16 cellular contexts compared by ENCODE assay signal in the genomic region with DNA sequence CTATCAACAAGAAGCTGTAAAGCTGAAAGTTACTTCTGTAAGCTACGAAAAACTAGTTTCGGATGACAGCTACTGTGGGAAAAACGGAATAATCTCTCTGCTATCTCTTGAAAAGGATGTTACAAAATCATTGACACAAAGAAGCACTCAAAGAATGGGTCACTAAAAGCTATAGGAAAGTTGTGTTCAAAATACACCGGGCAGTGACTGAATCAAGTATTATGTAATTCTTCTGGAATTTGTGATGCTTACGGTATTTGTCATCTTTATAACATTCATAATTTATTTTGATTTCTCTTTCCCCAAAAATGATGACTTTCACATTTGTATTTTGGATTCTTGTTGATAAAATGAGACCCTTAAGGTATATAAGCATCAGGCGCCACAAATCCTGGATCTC.
DNase-seq lines count a peak whose midpoint lies in the region; ATAC-seq and TF ChIP-seq lines count a peak whose summit lies in the region.
"Had no signal": no experiment of that assay in that cellular context is flagged by ENCODE, and none has a peak within 500 bp of the region (broad histone marks: within the 10 kb centered on the region; RNA-seq: fewer than 3 reads in every experiment).

No MANE protein-coding gene starts in this region.

- H3K27ac Mint-ChIP-seq in natural killer cell treated with Interleukin-12 subunit alpha and Interleukin-12 subunit beta and Interleukin-15 and Interleukin-18, amount 100 ng/mL, for 72 hours = peak overlapping the region; percentile 23 to 65
- H3K27ac Mint-ChIP-seq in natural killer cell = no peak overlapping the region
- H3K27ac Mint-ChIP-seq: activated CD8-positive, alpha-beta T cell treated with anti-CD3 and anti-CD28 coated beads, Interleukin-2, amount 10 ng/mL, durations not matched to agents 7 days and 5 days; neural progenitor cell had no signal

- peaks cover 44 to 49% of the 10 kb centered on the region in 2 donors for H3K4me1 Mint-ChIP-seq in natural killer cell treated with Interleukin-12 subunit alpha and Interleukin-12 subunit beta and Interleukin-15 and Interleukin-18, amount 100 ng/mL, for 72 hours (ENCODE audit: low read depth in 2 of 2)
- H3K4me1 Mint-ChIP-seq in natural killer cell = peaks cover 19 to 22% of the 10 kb centered on the region in 2 donors

- H3K4me3 Mint-ChIP-seq in natural killer cell treated with Interleukin-12 subunit alpha and Interleukin-12 subunit beta and Interleukin-15 and Interleukin-18, amount 100 ng/mL, for 72 hours = no peak overlapping the region
- no peak overlapping the region for H3K4me3 Mint-ChIP-seq in natural killer cell
- H3K4me3 Mint-ChIP-seq: activated CD8-positive, alpha-beta T cell treated with anti-CD3 and anti-CD28 coated beads, Interleukin-2, amount 10 ng/mL, durations not matched to agents 7 days and 5 days; neural progenitor cell had no signal

- no peaks in the 10 kb centered on the region for H3K36me3 Mint-ChIP-seq in natural killer cell treated with Interleukin-12 subunit alpha and Interleukin-12 subunit beta and Interleukin-15 and Interleukin-18, amount 100 ng/mL, for 72 hours
- no peaks in the 10 kb centered on the region for H3K36me3 Mint-ChIP-seq in natural killer cell
- H3K36me3 Mint-ChIP-seq: neural progenitor cell had no signal

- no peaks in the 10 kb centered on the region for H3K9me3 Mint-ChIP-seq in natural killer cell treated with Interleukin-12 subunit alpha and Interleukin-12 subunit beta and Interleukin-15 and Interleukin-18, amount 100 ng/mL, for 72 hours
- H3K9me3 Mint-ChIP-seq in natural killer cell = no peaks in the 10 kb centered on the region
- H3K9me3 Mint-ChIP-seq: neural progenitor cell had no signal

- DNase-seq in natural killer cell treated with Interleukin-12 subunit alpha and Interleukin-12 subunit beta and Interleukin-15 and Interleukin-18, amount 100 ng/mL, for 72 hours (ENCODE audit: low spot score) = no peak
- DNase-seq in natural killer cell (no peak), astrocyte of the hippocampus (ENCODE audit: low read depth, low spot score) (peak; percentile 33), glomerular visceral epithelial cell (ENCODE audit: extremely low spot score) (peak; percentile 36), AG08396 (ENCODE audit: low spot score) (no peak), SHP77 treated with DMSO at 0.1 percent for 48 hours (lab: John Stamatoyannopoulos, UW) (no peak), COLO829 (ENCODE audit: low spot score) (no peak)
- DNase-seq: activated CD8-positive, alpha-beta T cell treated with anti-CD3 and anti-CD28 coated beads, Interleukin-2, amount 10 ng/mL, durations not matched to agents 7 days and 5 days; activated gamma-delta T cell treated with Interleukin-2 at 50 U/mL for 16 hours; lower lobe of right lung; NCI-H1417; NCI-H526 treated with DMSO at 0.1 percent for 48 hours; sigmoid colon had no signal

- no peak for ATAC-seq in natural killer cell treated with Interleukin-12 subunit alpha and Interleukin-12 subunit beta and Interleukin-15 and Interleukin-18, amount 100 ng/mL, for 72 hours
- ATAC-seq in natural killer cell (no peak), GM18519 (IDR thresholded peaks at IDR 0.05; ENCODE audit: low FRiP score, unreplicated experiment) (no peak)
- ATAC-seq: activated CD8-positive, alpha-beta T cell treated with anti-CD3 and anti-CD28 coated beads, Interleukin-2, amount 10 ng/mL, durations not matched to agents 7 days and 5 days; lower lobe of right lung; Right ventricle myocardium inferior had no signal

- TF ChIP-seq CTCF in natural killer cell (IDR thresholded peaks at IDR 0.05) = no peak

- H3K27me3 Mint-ChIP-seq in natural killer cell treated with Interleukin-12 subunit alpha and Interleukin-12 subunit beta and Interleukin-15 and Interleukin-18, amount 100 ng/mL, for 72 hours = no peaks in the 10 kb centered on the region
- no peaks in the 10 kb centered on the region for H3K27me3 Mint-ChIP-seq in natural killer cell (ENCODE audit: low read depth in 2 of 2)

- intact Hi-C loops in natural killer cell (cut with micrococcal nuclease) = no loop called here

Comparison
In these comparisons a context has a peak if more than half of its experiments do, and no peak if none do; other contexts are left out.
1. H3K27ac Mint-ChIP-seq: peak in natural killer cell treated with Interleukin-12 subunit alpha and Interleukin-12 subunit beta and Interleukin-15 and Interleukin-18, amount 100 ng/mL, for 72 hours (2 of 2); none in natural killer cell (0 of 2).
2. DNase-seq: peak in astrocyte of the hippocampus (single experiment) and glomerular visceral epithelial cell (single experiment); none in natural killer cell treated with Interleukin-12 subunit alpha and Interleukin-12 subunit beta and Interleukin-15 and Interleukin-18, amount 100 ng/mL, for 72 hours (single experiment), natural killer cell (single experiment), AG08396 (single experiment), SHP77 treated with DMSO at 0.1 percent for 48 hours (single experiment) and COLO829 (single experiment).